Comparison of ENCODE assay signal across 21 cellular contexts in the genomic region with DNA sequence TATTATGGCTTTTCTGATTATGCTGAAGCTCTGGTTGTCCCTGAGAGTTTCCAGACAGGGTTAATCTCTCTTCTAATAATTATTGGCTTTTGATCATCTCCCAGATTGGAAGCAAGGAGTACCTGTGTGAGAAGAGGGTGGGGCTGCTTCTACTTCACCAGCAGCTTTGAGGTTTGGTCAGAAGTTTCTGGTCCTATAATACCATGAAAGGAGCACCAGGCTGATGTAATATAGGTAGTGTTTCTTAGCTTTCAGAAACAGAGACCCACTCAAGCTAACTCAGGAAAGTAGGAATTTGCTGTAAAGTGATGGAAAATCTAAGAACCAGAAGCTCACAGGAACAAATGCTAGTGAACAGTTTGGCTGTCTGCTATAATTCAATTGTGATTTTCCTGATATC. TPM values are rescaled to one million over a fixed set of nuclear protein-coding genes. Genes with fewer than 3 reads are reported as not detected.
DNase-seq lines count a peak whose midpoint lies in the region; ATAC-seq, FAIRE-seq and TF ChIP-seq lines count a peak whose summit lies in the region.
"Had no signal": no experiment of that assay in that cellular context is flagged by ENCODE, and none has a peak within 500 bp of the region (broad histone marks: within the 10 kb centered on the region; RNA-seq: fewer than 3 reads in every experiment).

No MANE protein-coding gene starts in this region.

- no peaks in the 10 kb centered on the region for H3K79me2 ChIP-seq in neural progenitor cell (ENCODE audit: low read depth)

- CTCF ChIA-PET in CD8-positive, alpha-beta T cell (lab: Charles Lee) = interaction anchor here (0.7 kb wide), 1 partner anchor 17 kb away, joined by 3 read pairs; no protein-coding TSS in a partner anchor

- no peaks in the 10 kb centered on the region for H3K9me3 ChIP-seq in neural progenitor cell (ENCODE audit: low read depth)
- no peaks in the 10 kb centered on the region for H3K9me3 ChIP-seq in CD8-positive, alpha-beta T cell (ENCODE audit: low read length)
- H3K9me3 ChIP-seq: BLaER1 had no signal

- H3K27me3 Mint-ChIP-seq in neural progenitor cell (ENCODE audit: insufficient read depth, low read depth) = peaks cover 9% of the 10 kb centered on the region
- peaks cover 15% of the 10 kb centered on the region for H3K27me3 Mint-ChIP-seq in CD8-positive, alpha-beta T cell (ENCODE audit: low read depth)
- H3K27me3 Mint-ChIP-seq: CD4-positive, alpha-beta memory T cell; IgD-negative memory B cell had no signal

- H3K27me3 ChIP-seq in neural progenitor cell = peaks cover 37% of the 10 kb centered on the region
- no peaks in the 10 kb centered on the region for H3K27me3 ChIP-seq in CD8-positive, alpha-beta T cell (ENCODE audit: insufficient read depth, low read length)
- H3K27me3 ChIP-seq: BLaER1 had no signal

- no peaks in the 10 kb centered on the region for H3K9me3 Mint-ChIP-seq in neural progenitor cell
- no peaks in the 10 kb centered on the region for H3K9me3 Mint-ChIP-seq in CD8-positive, alpha-beta T cell
- H3K9me3 Mint-ChIP-seq: CD14-positive monocyte; CD4-positive, alpha-beta memory T cell; GM23338; IgD-negative memory B cell had no signal

- peaks cover 5% of the 10 kb centered on the region for H4K20me1 ChIP-seq in neural progenitor cell (ENCODE audit: low read depth)
- H4K20me1 ChIP-seq: BLaER1 had no signal

- no peaks in the 10 kb centered on the region for H3K36me3 Mint-ChIP-seq in neural progenitor cell
- H3K36me3 Mint-ChIP-seq in CD8-positive, alpha-beta T cell = no peaks in the 10 kb centered on the region
- H3K36me3 Mint-ChIP-seq: CD14-positive monocyte, IgD-negative memory B cell had no signal

- no peak overlapping the region for H3K4me2 ChIP-seq in neural progenitor cell
- H3K4me2 ChIP-seq: BLaER1, GM23338 had no signal

- H3K4me3 Mint-ChIP-seq in neural progenitor cell = no peak overlapping the region
- no peak overlapping the region for H3K4me3 Mint-ChIP-seq in CD8-positive, alpha-beta T cell
- H3K4me3 Mint-ChIP-seq: CD4-positive, alpha-beta memory T cell; GM23338; IgD-negative memory B cell had no signal

- ATAC-seq in GM21423 (IDR thresholded peaks at IDR 0.05; ENCODE audit: unreplicated experiment) (peak; percentile 45), GM21786 (IDR thresholded peaks at IDR 0.05; ENCODE audit: unreplicated experiment) (peak; percentile 58)
- no peak for ATAC-seq in CD8-positive, alpha-beta T cell
- ATAC-seq: GM23338, HepG2 had no signal

- H3K36me3 ChIP-seq in neural progenitor cell = no peaks in the 10 kb centered on the region
- no peaks in the 10 kb centered on the region for H3K36me3 ChIP-seq in CD8-positive, alpha-beta T cell (ENCODE audit: insufficient read depth, low read length)
- H3K36me3 ChIP-seq: BLaER1 had no signal

- no peak overlapping the region for H3K4me3 ChIP-seq in neural progenitor cell
- H3K4me3 ChIP-seq in CD8-positive, alpha-beta T cell (ENCODE audit: low read depth, low read length) = no peak overlapping the region
- H3K4me3 ChIP-seq: BLaER1, GM23338 had no signal

- peaks cover 56% of the 10 kb centered on the region for H3K4me1 ChIP-seq in neural progenitor cell
- H3K4me1 ChIP-seq in CD8-positive, alpha-beta T cell (ENCODE audit: insufficient read depth, low read length) = no peaks in the 10 kb centered on the region
- H3K4me1 ChIP-seq: BLaER1 had no signal

- peaks cover 63% of the 10 kb centered on the region for H3F3A ChIP-seq in neural progenitor cell (ENCODE audit: low read depth)

- intact Hi-C loops in CD8-positive, alpha-beta T cell (cut with DNase I, micrococcal nuclease) = no loop called here

- peaks cover 63% of the 10 kb centered on the region for H3K4me1 Mint-ChIP-seq in neural progenitor cell
- no peaks in the 10 kb centered on the region for H3K4me1 Mint-ChIP-seq in CD8-positive, alpha-beta T cell (ENCODE audit: low read depth)
- H3K4me1 Mint-ChIP-seq: CD14-positive monocyte, IgD-negative memory B cell had no signal

- H3K27ac Mint-ChIP-seq in neural progenitor cell = peak overlapping the region; percentile 19
- no peak overlapping the region for H3K27ac Mint-ChIP-seq in CD8-positive, alpha-beta T cell
- H3K27ac Mint-ChIP-seq: CD14-positive monocyte; CD4-positive, alpha-beta memory T cell; GM23338; IgD-negative memory B cell had no signal

- no peak for TF ChIP-seq CTCF in neural progenitor cell (IDR thresholded peaks at IDR 0.05)
- TF ChIP-seq CTCF in CD8-positive, alpha-beta T cell (IDR thresholded peaks at IDR 0.05) = no peak
- no peak for TF ChIP-seq CTCF in GM10266 (IDR thresholded peaks at IDR 0.05; ENCODE audit: control insufficient read depth, insufficient read depth, low read depth, missing control alignments)

- no peak overlapping the region for H2AFZ ChIP-seq in neural progenitor cell (replicated peaks)
- H2AFZ ChIP-seq: GM23338 had no signal

- H3K27ac ChIP-seq in neural progenitor cell = no peak overlapping the region
- H3K27ac ChIP-seq in CD8-positive, alpha-beta T cell (ENCODE audit: low read depth, low read length) = no peak overlapping the region
- H3K27ac ChIP-seq: BLaER1 had no signal

- FAIRE-seq in GM18507 (lab: Jason Lieb, UNC) = peak; percentile 49
- FAIRE-seq: H54, HepG2 had no signal

- DNase-seq in GM18507 (ENCODE audit: extremely low spot score, insufficient read length, low read depth) = no peak
- no peak for DNase-seq in neural progenitor cell (ENCODE audit: low spot score)
- DNase-seq in CD8-positive, alpha-beta T cell = no peak
- DNase-seq in GM10266 (ENCODE audit: extremely low spot score) = no peak
- DNase-seq in SKM-1 treated with dmso at 0.1 percent for 144 hours (lab: John Stamatoyannopoulos, UW; ENCODE audit: unreplicated experiment) = no peak
- DNase-seq: 8988T; Calu3; CD4-positive, alpha-beta memory T cell; DMS79 treated with DMSO at 0.1 percent for 48 hours; GF-D8; HCEC 1CT; Karpas-422; KBM-7 had no signal

- no peak overlapping the region for H3K9ac ChIP-seq in neural progenitor cell
- H3K9ac ChIP-seq: BLaER1 had no signal

- POLR2A ChIA-PET in CD8-positive, alpha-beta T cell (lab: Charles Lee) = no interaction called here

RNA-seq across cellular contexts. Expression of a gene that starts 57.6 kb away (rescaled TPM):
- total RNA-seq in neural progenitor cell (ENCODE audit: low replicate concordance) = 0.11 and 0.34 TPM in 2 replicates
- total RNA-seq in CD8-positive, alpha-beta T cell = under 1 TPM; 0.69 to 0.73 TPM
- total RNA-seq: GM23338, HepG2 had no signal
